In the genomic region with DNA sequence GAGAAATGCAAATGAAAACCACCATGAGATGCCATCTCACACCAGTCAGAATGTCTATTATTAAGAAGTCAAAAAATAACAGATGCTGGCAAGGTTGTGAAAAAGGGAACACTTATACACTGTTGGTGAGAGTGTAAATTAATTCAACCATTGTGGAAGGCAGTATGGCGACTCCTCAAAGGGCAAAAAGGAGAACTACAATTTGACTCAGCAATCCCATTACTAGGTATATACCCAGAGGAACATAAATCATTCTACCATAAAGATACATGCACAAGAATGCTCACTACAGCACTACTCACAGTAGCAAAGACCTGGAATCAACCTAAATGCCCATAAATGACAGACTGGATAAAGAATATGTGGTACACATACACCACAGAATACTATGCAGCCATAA, we compare ENCODE assay signal across 28 cellular contexts.
"Had no signal": no experiment of that assay in that cellular context is flagged by ENCODE, and none has a peak within 500 bp of the region (broad histone marks: within the 10 kb centered on the region; RNA-seq: fewer than 3 reads in every experiment).

No MANE protein-coding gene starts in this region.

- H3K27me3 ChIP-seq: stomach, suprapubic skin, testis, thyroid gland, tibial artery, tibial nerve, transverse colon, upper lobe of left lung, upper lobe of right lung, uterus, vagina had no signal

- H3K36me3 Mint-ChIP-seq: stimulated activated effector memory CD8-positive, alpha-beta T cell treated with anti-CD3 and anti-CD28 coated beads, Interleukin-12 subunit alpha, Interleukin-12 subunit beta, amount 100 ng/mL, for 72 hours; stimulated activated memory B cell treated with anti-CD40 and anti-IgM and Interleukin-4, amounts not matched to agents 10 μg/mL and 1 μg/mL and 100 μg/mL, for 72 hours; type B pancreatic cell had no signal

- H3K4me3 Mint-ChIP-seq: stimulated activated effector memory CD8-positive, alpha-beta T cell treated with anti-CD3 and anti-CD28 coated beads, Interleukin-12 subunit alpha, Interleukin-12 subunit beta, amount 100 ng/mL, for 72 hours; stimulated activated memory B cell treated with anti-CD40 and anti-IgM and Interleukin-4, amounts not matched to agents 10 μg/mL and 1 μg/mL and 100 μg/mL, for 72 hours; stimulated activated naive CD8-positive, alpha-beta T cell treated with anti-CD3 and anti-CD28 coated beads, Interleukin-15, amount 100 ng/mL, for 72 hours; stimulated activated naive CD8-positive, alpha-beta T cell treated with anti-CD3 and anti-CD28 coated beads, Interleukin-15, Interleukin-2, amounts not matched to agents 100 ng/mL and 50 ng/mL, for 24 hours; type B pancreatic cell had no signal

- H3K4me3 ChIP-seq: stomach, suprapubic skin, testis, thoracic aorta, thyroid gland, tibial artery, tibial nerve, transverse colon, upper lobe of left lung, upper lobe of right lung, uterus, vagina had no signal

- ATAC-seq: stimulated activated effector memory CD8-positive, alpha-beta T cell treated with anti-CD3 and anti-CD28 coated beads, Interleukin-12 subunit alpha, Interleukin-12 subunit beta, amount 100 ng/mL, for 72 hours; stimulated activated memory B cell treated with anti-CD40 and anti-IgM and Interleukin-4, amounts not matched to agents 10 μg/mL and 1 μg/mL and 100 μg/mL, for 72 hours; stimulated activated naive CD8-positive, alpha-beta T cell treated with anti-CD3 and anti-CD28 coated beads, Interleukin-15, amount 100 ng/mL, for 72 hours; stimulated activated naive CD8-positive, alpha-beta T cell treated with anti-CD3 and anti-CD28 coated beads, Interleukin-15, Interleukin-2, amounts not matched to agents 100 U/mL and 50 U/mL, for 24 hours; upper lobe of right lung had no signal

- H3K4me1 Mint-ChIP-seq: stimulated activated effector memory CD8-positive, alpha-beta T cell treated with anti-CD3 and anti-CD28 coated beads, Interleukin-12 subunit alpha, Interleukin-12 subunit beta, amount 100 ng/mL, for 72 hours; stimulated activated memory B cell treated with anti-CD40 and anti-IgM and Interleukin-4, amounts not matched to agents 10 μg/mL and 1 μg/mL and 100 μg/mL, for 72 hours; stimulated activated naive CD8-positive, alpha-beta T cell treated with anti-CD3 and anti-CD28 coated beads, Interleukin-15, amount 100 ng/mL, for 72 hours had no signal

- H3K9me3 ChIP-seq: stomach, suprapubic skin, testis, thoracic aorta, thyroid gland, tibial artery, tibial nerve, transverse colon, upper lobe of left lung, upper lobe of right lung, uterus, vagina had no signal

- FAIRE-seq: urothelium cell line had no signal

- H3K36me3 ChIP-seq: stomach, suprapubic skin, thoracic aorta, thyroid gland, tibial artery, tibial nerve, transverse colon, upper lobe of left lung, upper lobe of right lung, uterus, vagina had no signal

- H3K27ac ChIP-seq: stomach, suprapubic skin, testis, thoracic aorta, thyroid gland, tibial artery, tibial nerve, transverse colon, upper lobe of left lung, upper lobe of right lung, uterus, vagina had no signal

- H3K27ac Mint-ChIP-seq: stimulated activated effector memory CD8-positive, alpha-beta T cell treated with anti-CD3 and anti-CD28 coated beads, Interleukin-12 subunit alpha, Interleukin-12 subunit beta, amount 100 ng/mL, for 72 hours; stimulated activated memory B cell treated with anti-CD40 and anti-IgM and Interleukin-4, amounts not matched to agents 10 μg/mL and 1 μg/mL and 100 μg/mL, for 72 hours; stimulated activated naive CD8-positive, alpha-beta T cell treated with anti-CD3 and anti-CD28 coated beads, Interleukin-15, amount 100 ng/mL, for 72 hours; stimulated activated naive CD8-positive, alpha-beta T cell treated with anti-CD3 and anti-CD28 coated beads, Interleukin-15, Interleukin-2, amounts not matched to agents 100 ng/mL and 50 ng/mL, for 24 hours; type B pancreatic cell had no signal

- H3K4me1 ChIP-seq: stomach, testis, thyroid gland, tibial artery, transverse colon, upper lobe of left lung, upper lobe of right lung, uterus, vagina had no signal

- DNase-seq: stimulated activated CD4-positive, alpha-beta T cell treated with anti-CD3 and anti-CD28 coated beads, Interleukin-2, amount 100 ng/mL, for 48 hours; stimulated activated CD4-positive, alpha-beta T cell treated with anti-CD3 and anti-CD28 coated beads, Interleukin-4, amount 100 ng/mL, for 1 hour; stimulated activated CD4-positive, alpha-beta T cell treated with anti-CD3 and anti-CD28 coated beads, Interleukin-4, amount 100 ng/mL, for 24 hours; stimulated activated CD4-positive, alpha-beta T cell treated with anti-CD3 and anti-CD28 coated beads, Interleukin-4, amount 100 ng/mL, for 4 hours; stimulated activated CD8-positive, alpha-beta memory T cell treated with anti-CD3 and anti-CD28 coated beads, Interleukin-4, amount 100 ng/mL, for 48 hours; stimulated activated naive CD4-positive, alpha-beta T cell; stimulated activated naive CD4-positive, alpha-beta T cell treated with Interleukin-2 at 50 U/mL for 16 hours; stimulated activated naive CD8-positive, alpha-beta T cell treated with anti-CD3 and anti-CD28 coated beads, Interleukin-15, amount 100 ng/mL, for 72 hours; stimulated activated naive CD8-positive, alpha-beta T cell treated with anti-CD3 and anti-CD28 coated beads, Interleukin-15, Interleukin-2, amounts not matched to agents 100 U/mL and 50 U/mL, for 24 hours; stomach; substantia nigra; testis; thyroid gland; tibial artery; transverse colon; trophoblast cell; upper lobe of left lung; upper lobe of right lung; uterus had no signal

- H3K9me3 Mint-ChIP-seq: stimulated activated effector memory CD8-positive, alpha-beta T cell treated with anti-CD3 and anti-CD28 coated beads, Interleukin-12 subunit alpha, Interleukin-12 subunit beta, amount 100 ng/mL, for 72 hours; stimulated activated naive CD8-positive, alpha-beta T cell treated with anti-CD3 and anti-CD28 coated beads, Interleukin-15, Interleukin-2, amounts not matched to agents 100 ng/mL and 50 ng/mL, for 24 hours had no signal

- H3K27me3 Mint-ChIP-seq: stimulated activated memory B cell treated with anti-CD40 and anti-IgM and Interleukin-4, amounts not matched to agents 10 μg/mL and 1 μg/mL and 100 μg/mL, for 72 hours; stimulated activated naive CD8-positive, alpha-beta T cell treated with anti-CD3 and anti-CD28 coated beads, Interleukin-15, amount 100 ng/mL, for 72 hours; stimulated activated naive CD8-positive, alpha-beta T cell treated with anti-CD3 and anti-CD28 coated beads, Interleukin-15, Interleukin-2, amounts not matched to agents 100 ng/mL and 50 ng/mL, for 24 hours; type B pancreatic cell had no signal
